ENCODE assay signal across 1 cellular context in genomic region chr10:74167443-74167842, GRCh38.
TF ChIP-seq lines count a peak whose summit lies in the region.

No MANE protein-coding gene starts in this region.

TF ChIP-seq in IMR-90, 13 proteins besides CTCF, POLR2A, EP300 and RAD21:
- TF ChIP-seq RCOR1 (IDR thresholded peaks at IDR 0.05; ENCODE audit: insufficient replicate concordance, low read length) = no peak
- TF ChIP-seq NFE2L2 (IDR thresholded peaks at IDR 0.05; ENCODE audit: low read depth, low read length) = no peak
- TF ChIP-seq FOS (IDR thresholded peaks at IDR 0.05; ENCODE audit: low read depth, low read length) = no peak
- no peak for TF ChIP-seq CEBPB (IDR thresholded peaks at IDR 0.05; ENCODE audit: low read depth, low read length)
- no peak for TF ChIP-seq RFX5 (IDR thresholded peaks at IDR 0.05; ENCODE audit: low read depth, low read length)
- TF ChIP-seq ELK1 (IDR thresholded peaks at IDR 0.05; ENCODE audit: borderline replicate concordance, low read depth, low read length) = no peak
- no peak for TF ChIP-seq SMC3 (IDR thresholded peaks at IDR 0.05; ENCODE audit: low read depth, low read length)
- TF ChIP-seq CHD1 (IDR thresholded peaks at IDR 0.05; ENCODE audit: low read depth, low read length) = no peak
- no peak for TF ChIP-seq MXI1 (IDR thresholded peaks at IDR 0.05; ENCODE audit: borderline replicate concordance, low read depth, low read length)
- TF ChIP-seq USF2 (IDR thresholded peaks at IDR 0.05; ENCODE audit: low read depth, low read length) = no peak
- TF ChIP-seq MAFK (IDR thresholded peaks at IDR 0.05; ENCODE audit: low read depth, low read length) = no peak
- no peak for TF ChIP-seq MAZ (IDR thresholded peaks at IDR 0.05; ENCODE audit: borderline replicate concordance, low read depth, low read length)
- no peak for TF ChIP-seq BHLHE40 (IDR thresholded peaks at IDR 0.05; ENCODE audit: low read depth, low read length)
TF ChIP-seq in IMR-90: peak in this region for 0.
